ENCODE assay signal across 12 cellular contexts in the genomic region with DNA sequence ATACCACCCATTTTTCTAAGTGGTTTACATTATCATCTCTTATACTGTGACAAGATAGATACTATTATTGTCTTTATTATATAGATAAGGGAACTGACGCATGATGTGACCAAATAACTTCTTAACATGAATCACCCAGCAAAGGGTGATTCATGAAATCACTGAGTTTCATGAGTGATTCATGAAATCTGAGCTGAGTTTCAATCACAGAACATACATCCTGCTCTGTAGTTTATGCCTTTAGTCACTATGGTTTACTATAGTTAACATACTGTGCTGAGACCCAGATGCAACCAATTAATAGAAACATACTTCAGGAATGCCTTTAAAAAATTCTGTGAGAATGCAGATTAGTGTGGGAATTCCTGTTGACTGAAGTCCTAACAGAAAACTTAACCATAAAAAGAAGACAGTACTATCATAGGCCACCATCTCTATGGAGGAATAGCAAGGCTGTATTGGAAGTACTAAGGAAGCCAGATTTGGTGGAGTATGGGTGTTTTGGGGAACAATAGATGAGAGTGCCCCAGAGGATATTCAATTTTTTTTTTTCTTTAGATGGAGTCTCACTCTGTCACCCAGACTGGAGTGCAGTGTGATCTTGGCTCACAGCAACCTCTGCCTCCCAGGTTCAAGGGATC. TPM values are rescaled to one million over a fixed set of nuclear protein-coding genes. Genes with fewer than 3 reads are reported as not detected.
DNase-seq lines count a peak whose midpoint lies in the region; ATAC-seq and TF ChIP-seq lines count a peak whose summit lies in the region.
"Had no signal": no experiment of that assay in that cellular context is flagged by ENCODE, and none has a peak within 500 bp of the region (broad histone marks: within the 10 kb centered on the region; RNA-seq: fewer than 3 reads in every experiment).

No MANE protein-coding gene starts in this region.

- H3K4me1 ChIP-seq in psoas muscle = no peaks in the 10 kb centered on the region

- WGBS in psoas muscle, 3 donors = 94 to 100% (median 97%) methylated on average over 1 of the region's 1 CpG

- H3K9me3 ChIP-seq in SK-N-MC (ENCODE audit: low read depth, low read length) (no peaks in the 10 kb centered on the region), psoas muscle (no peaks in the 10 kb centered on the region)

- peak overlapping the region; percentile 65 for H3K27ac ChIP-seq in SK-N-MC
- no peak overlapping the region for H3K27ac ChIP-seq in psoas muscle
- H3K27ac ChIP-seq: coronary artery had no signal

- H3K4me3 ChIP-seq in AG04449 (ENCODE audit: low read depth, low read length) (no peak overlapping the region), SK-N-MC (peak overlapping the region; percentile 55), psoas muscle (no peak overlapping the region)
- H3K4me3 ChIP-seq: coronary artery had no signal

- CTCF ChIA-PET in AG04449 (lab: Yijun Ruan, JAX) = no interaction called here

- H3K36me3 ChIP-seq in SK-N-MC (ENCODE audit: insufficient read depth, low read length) (no peaks in the 10 kb centered on the region), psoas muscle (ENCODE audit: insufficient read depth in 1 of 2, low read depth in 1 of 2) (no peaks in the 10 kb centered on the region)

- TF ChIP-seq CTCF in AG04449 (IDR thresholded peaks at IDR 0.05; ENCODE audit: insufficient read depth, low read length, missing control alignments) = no peak
- no peak for TF ChIP-seq CTCF in psoas muscle (IDR thresholded peaks at IDR 0.05)

- POLR2A ChIA-PET in AG04449 (lab: Yijun Ruan, JAX) = no interaction called here

- H3K9ac ChIP-seq in SK-N-MC (ENCODE audit: insufficient read length) = no peak overlapping the region

- ATAC-seq in GM19395 (IDR thresholded peaks at IDR 0.05; ENCODE audit: unreplicated experiment) (peak; percentile 68), sciatic nerve (no peak), HG03108 (IDR thresholded peaks at IDR 0.05; ENCODE audit: unreplicated experiment) (no peak), psoas muscle (no peak), HG03159 (IDR thresholded peaks at IDR 0.05; ENCODE audit: unreplicated experiment) (no peak)

- H3K27me3 ChIP-seq in psoas muscle (ENCODE audit: insufficient read depth in 3 of 3, low read length in 2 of 3) = no peaks in the 10 kb centered on the region

- intact Hi-C loops in sciatic nerve (cut with DNase I) = no loop called here
- intact Hi-C loops in psoas muscle (cut with DNase I) = no loop called here

- DNase-seq in AG04449 (ENCODE audit: low read depth, low spot score) (peak; percentile 85), SK-N-MC (ENCODE audit: low read depth, low spot score) (peak; percentile 61), fibroblast of the conjunctiva (ENCODE audit: low read depth) (peak; percentile 66), sciatic nerve (ENCODE audit: low spot score) (no peak), psoas muscle (no peak)
- DNase-seq: activated CD8-positive, alpha-beta memory T cell treated with anti-CD3 and anti-CD28 coated beads, Interleukin-2, amount 50 U/mL, for 48 hours; islet precursor cell; NCI-H2171 had no signal

RNA-seq across cellular contexts. Expression of a gene that starts 43.1 kb away (rescaled TPM):
- total RNA-seq in sciatic nerve (15.1 TPM), psoas muscle (under 1 TPM; 0.15 to 0.79 (median 0.43) TPM)
- polyA plus RNA-seq in psoas muscle = under 1 TPM; 0.05 to 0.32 (median 0.14) TPM

Comparison
In these comparisons a context has a peak if more than half of its experiments do, and no peak if none do; other contexts are left out.
1. DNase-seq: peak in AG04449 (single experiment), SK-N-MC (single experiment) and fibroblast of the conjunctiva (single experiment); none in sciatic nerve (single experiment) and psoas muscle (0 of 2).